Comparison of ENCODE assay signal across 24 cellular contexts in genomic region chr5:38016835-38017234, GRCh38.
"Had no signal": no experiment of that assay in that cellular context is flagged by ENCODE, and none has a peak within 500 bp of the region (broad histone marks: within the 10 kb centered on the region; RNA-seq: fewer than 3 reads in every experiment).

No MANE protein-coding gene starts in this region.

- H3K36me3 ChIP-seq: colonic mucosa, esophagus squamous epithelium, gastrocnemius medialis, gastroesophageal sphincter, heart left ventricle, heart right ventricle had no signal

- H3K27me3 ChIP-seq: colonic mucosa, gastrocnemius medialis, gastroesophageal sphincter, heart left ventricle had no signal

- H3K9me3 ChIP-seq: colonic mucosa, esophagus squamous epithelium, gastrocnemius medialis, gastroesophageal sphincter, heart left ventricle, heart right ventricle had no signal

- DNase-seq: colonic mucosa; cortex of kidney; dermis blood vessel endothelial cell; dorsolateral prefrontal cortex; effector CD4-positive, alpha-beta T cell; effector CD8-positive, alpha-beta T cell; effector memory CD4-positive, alpha-beta T cell; effector memory CD8-positive, alpha-beta T cell; endodermal cell; erythroblast; esophagus squamous epithelium; foreskin fibroblast; foreskin keratinocyte; foreskin melanocyte; gastrocnemius medialis; glutamatergic neuron; head of caudate nucleus; heart left ventricle; heart right ventricle had no signal

- H3K27ac ChIP-seq: colonic mucosa, coronary artery, dorsolateral prefrontal cortex, epithelial cell of prostate, esophagus squamous epithelium, foreskin keratinocyte, gastrocnemius medialis, gastroesophageal sphincter, heart left ventricle, heart right ventricle had no signal

- H3K27ac Mint-ChIP-seq: dendritic cell treated with granulocyte-macrophage colony-stimulating factor and Interleukin-4, amounts not matched to agents 40 ng/mL and 50 ng/mL, for 4 days; effector memory CD8-positive, alpha-beta T cell; endodermal cell had no signal

- ATAC-seq: effector memory CD8-positive, alpha-beta T cell; esophagus mucosa; foreskin keratinocyte; gastrocnemius medialis; gastroesophageal sphincter; heart left ventricle; heart right ventricle had no signal

- H3K4me1 ChIP-seq: colonic mucosa, esophagus squamous epithelium, foreskin keratinocyte, gastroesophageal sphincter, heart left ventricle, heart right ventricle had no signal

- H3K4me3 Mint-ChIP-seq: dendritic cell treated with granulocyte-macrophage colony-stimulating factor and Interleukin-4, amounts not matched to agents 40 ng/mL and 50 ng/mL, for 4 days; effector memory CD8-positive, alpha-beta T cell; endodermal cell had no signal

- H3K9me3 Mint-ChIP-seq: dendritic cell treated with granulocyte-macrophage colony-stimulating factor and Interleukin-4, amounts not matched to agents 40 ng/mL and 50 ng/mL, for 4 days; endodermal cell had no signal

- H3K4me1 Mint-ChIP-seq: endodermal cell had no signal

- H3K4me3 ChIP-seq: colonic mucosa, coronary artery, dorsolateral prefrontal cortex, esophagus squamous epithelium, gastrocnemius medialis, gastroesophageal sphincter, heart left ventricle, heart right ventricle had no signal

- H3K27me3 Mint-ChIP-seq: dendritic cell treated with granulocyte-macrophage colony-stimulating factor and Interleukin-4, amounts not matched to agents 40 ng/mL and 50 ng/mL, for 4 days; effector memory CD8-positive, alpha-beta T cell had no signal
